Comparison of ENCODE assay signal across 20 cellular contexts in genomic region chr1:184504695-184505338, GRCh38.
DNase-seq lines count a peak whose midpoint lies in the region; ATAC-seq and TF ChIP-seq lines count a peak whose summit lies in the region.
"Had no signal": no experiment of that assay in that cellular context is flagged by ENCODE, and none has a peak within 500 bp of the region (broad histone marks: within the 10 kb centered on the region; RNA-seq: fewer than 3 reads in every experiment).

No MANE protein-coding gene starts in this region.

- ATAC-seq in left colon (no peak), T-helper 17 cell (no peak)
- ATAC-seq: activated naive CD4-positive, alpha-beta T cell treated with anti-CD3 and anti-CD28 coated beads, Interleukin-2, amount 50 U/mL, for 72 hours; effector memory CD8-positive, alpha-beta T cell had no signal

- WGBS in prostate gland: 34% methylated on average over 5 of the region's 5 CpGs

- DNase-seq in NCI-H2081 treated with DMSO at 0.1 percent for 48 hours (lab: John Stamatoyannopoulos, UW): peak; percentile 88
- no peak for DNase-seq in prostate gland (ENCODE audit: low spot score)
- no peak for DNase-seq in left colon
- no peak for DNase-seq in T-helper 1 cell
- no peak for DNase-seq in T-helper 17 cell
- no peak for DNase-seq in tibial artery
- DNase-seq: effector memory CD8-positive, alpha-beta T cell; esophagus squamous epithelium; MM.1S; NCI-H2029; NCI-H524 treated with DMSO at 0.1 percent for 48 hours; stimulated activated CD4-positive, alpha-beta T cell treated with anti-CD3 and anti-CD28 coated beads, Interleukin-4, amount 100 ng/mL, for 4 hours; stomach had no signal

- H3K4me3 ChIP-seq in HEK293 (ENCODE audit: low read depth, low read length): no peak overlapping the region
- no peak overlapping the region for H3K4me3 ChIP-seq in prostate gland
- no peak overlapping the region for H3K4me3 ChIP-seq in tibial artery
- H3K4me3 ChIP-seq: esophagus squamous epithelium, stomach had no signal

- CTCF ChIA-PET in HEK293 (lab: Yijun Ruan, JAX): no interaction called here

- intact Hi-C loops in prostate gland (cut with DNase I): no loop called here
- intact Hi-C loops in left colon (cut with DNase I, micrococcal nuclease): no loop called here
- intact Hi-C loops in tibial artery (cut with DNase I; ENCODE audit: low total_unique reads): no loop called here

- H3K27me3 Mint-ChIP-seq in brain: no peaks in the 10 kb centered on the region
- H3K27me3 Mint-ChIP-seq in T-helper 17 cell: peaks cover 38% of the 10 kb centered on the region
- H3K27me3 Mint-ChIP-seq: effector memory CD8-positive, alpha-beta T cell; IgD-negative memory B cell; progenitor cell of endocrine pancreas had no signal

- H3K36me3 Mint-ChIP-seq in brain (peaks cover 22% of the 10 kb centered on the region), T-helper 17 cell (ENCODE audit: low read depth) (no peaks in the 10 kb centered on the region)
- H3K36me3 Mint-ChIP-seq: activated naive CD4-positive, alpha-beta T cell treated with anti-CD3 and anti-CD28 coated beads, Interleukin-2, amount 50 U/mL, for 72 hours; IgD-negative memory B cell; mesothelial cell of epicardium had no signal

- H3K4me1 Mint-ChIP-seq in brain (peaks cover 55% of the 10 kb centered on the region), T-helper 17 cell (no peaks in the 10 kb centered on the region)
- H3K4me1 Mint-ChIP-seq: IgD-negative memory B cell had no signal

- peaks cover 0 to 2% (median 0%) of the 10 kb centered on the region in 5 experiments for H3K9me3 Mint-ChIP-seq in brain
- H3K9me3 Mint-ChIP-seq: activated naive CD4-positive, alpha-beta T cell treated with anti-CD3 and anti-CD28 coated beads, Interleukin-2, amount 50 U/mL, for 72 hours; effector memory CD8-positive, alpha-beta T cell; IgD-negative memory B cell; mesothelial cell of epicardium; nephron had no signal

- H3K27ac Mint-ChIP-seq in brain (peak overlapping the region in 4 of 5 experiments; percentile 37 to 84 (median 65)), T-helper 17 cell (no peak overlapping the region)
- H3K27ac Mint-ChIP-seq: activated naive CD4-positive, alpha-beta T cell treated with anti-CD3 and anti-CD28 coated beads, Interleukin-2, amount 50 U/mL, for 72 hours; IgD-negative memory B cell; mesothelial cell of epicardium; nephron; progenitor cell of endocrine pancreas had no signal

- H3K27ac ChIP-seq in HEK293 (ENCODE audit: extremely low read depth, low read depth, low read length) (no peak overlapping the region), prostate gland (peak overlapping the region; percentile 40 to 72), tibial artery (no peak overlapping the region)
- H3K27ac ChIP-seq: esophagus squamous epithelium had no signal

- H3K27me3 ChIP-seq in prostate gland (replicated peaks; ENCODE audit: insufficient read depth) (no peaks in the 10 kb centered on the region), tibial artery (no peaks in the 10 kb centered on the region)
- H3K27me3 ChIP-seq: esophagus squamous epithelium, stomach had no signal

- H3K4me3 Mint-ChIP-seq in brain (peak overlapping the region in 4 of 5 experiments; percentile 30 to 63 (median 34)), T-helper 17 cell (no peak overlapping the region)
- H3K4me3 Mint-ChIP-seq: effector memory CD8-positive, alpha-beta T cell; IgD-negative memory B cell; mesothelial cell of epicardium had no signal

- H3K36me3 ChIP-seq in HEK293 (ENCODE audit: control insufficient read depth in 2 of 2, insufficient read depth in 1 of 2, low read length in 2 of 2) (no peaks in the 10 kb centered on the region; a peak in 1 of 3 replicates), prostate gland (no peaks in the 10 kb centered on the region), tibial artery (no peaks in the 10 kb centered on the region)
- H3K36me3 ChIP-seq: stomach had no signal

- TF ChIP-seq POLR2A in prostate gland (IDR thresholded peaks at IDR 0.05): no peak

- H3K9me3 ChIP-seq in HEK293 (ENCODE audit: control insufficient read depth, insufficient read depth, low read depth, low read length): no peaks in the 10 kb centered on the region
- H3K9me3 ChIP-seq in prostate gland: no peaks in the 10 kb centered on the region
- no peaks in the 10 kb centered on the region for H3K9me3 ChIP-seq in T-helper 17 cell (ENCODE audit: control insufficient read depth, low read length, poor library complexity, severe bottlenecking)
- no peaks in the 10 kb centered on the region for H3K9me3 ChIP-seq in tibial artery
- H3K9me3 ChIP-seq: esophagus squamous epithelium, stomach had no signal

- H3K4me1 ChIP-seq in HEK293 (ENCODE audit: control insufficient read depth, insufficient read depth, low read length): peaks cover 7% of the 10 kb centered on the region; the same call in 1 of the 2 replicates
- peaks cover 10% of the 10 kb centered on the region for H3K4me1 ChIP-seq in prostate gland (replicated peaks)
- H3K4me1 ChIP-seq in tibial artery: peaks cover 0 to 28% (median 13%) of the 10 kb centered on the region in 4 donors

- TF ChIP-seq CTCF in HEK293 (tag by site-specific recombination; IDR thresholded peaks at IDR 0.05) (no peak), brain (conservative IDR thresholded peaks at IDR 0.05) (no peak), prostate gland (IDR thresholded peaks at IDR 0.05) (no peak), tibial artery (IDR thresholded peaks at IDR 0.05) (no peak)

- POLR2A ChIA-PET in HEK293 (lab: Yijun Ruan, JAX): no interaction called here

TF ChIP-seq in HEK293, 187 proteins besides CTCF, POLR2A, EP300 and RAD21:
- TF ChIP-seq ZNF707 (tag by site-specific recombination; IDR thresholded peaks at IDR 0.05) (no peak), ZSCAN23 (tag by site-specific recombination; IDR thresholded peaks at IDR 0.05) (no peak), SP7 (tag by site-specific recombination; IDR thresholded peaks at IDR 0.05) (peak; percentile 74)
TF ChIP-seq in HEK293: peak in this region for 1.

Comparison
In these comparisons a context has a peak if more than half of its experiments do, and no peak if none do; other contexts are left out.
1. H3K27ac ChIP-seq: peak in prostate gland (2 of 2); none in HEK293 (single experiment) and tibial artery (0 of 2).